Comparison of ENCODE assay signal across 7 cellular contexts in genomic region chr4:126897038-126897437, GRCh38.
"Had no signal": no experiment of that assay in that cellular context is flagged by ENCODE, and none has a peak within 500 bp of the region (broad histone marks: within the 10 kb centered on the region; RNA-seq: fewer than 3 reads in every experiment).

No MANE protein-coding gene starts in this region.

- H2AFZ ChIP-seq: GM23248 had no signal

- H3K4me3 ChIP-seq: GM23248, HAP-1 had no signal

- DNase-seq: GM23248, GOT3, H7, HFFc6, KG1 had no signal

- H3K36me3 Mint-ChIP-seq: IgD-negative memory B cell had no signal

- H3K4me3 Mint-ChIP-seq: HFFc6, IgD-negative memory B cell had no signal

- H3K27ac ChIP-seq: GM23248 had no signal

- H3K9ac ChIP-seq: GM23248 had no signal

- H3K36me3 ChIP-seq: HAP-1 had no signal

- H3K27me3 Mint-ChIP-seq: IgD-negative memory B cell had no signal

- H3K27ac Mint-ChIP-seq: HFFc6, IgD-negative memory B cell had no signal

- H3K4me1 ChIP-seq: HAP-1 had no signal

- H3K4me1 Mint-ChIP-seq: IgD-negative memory B cell had no signal
